Comparison of ENCODE assay signal across 17 cellular contexts in the genomic region with DNA sequence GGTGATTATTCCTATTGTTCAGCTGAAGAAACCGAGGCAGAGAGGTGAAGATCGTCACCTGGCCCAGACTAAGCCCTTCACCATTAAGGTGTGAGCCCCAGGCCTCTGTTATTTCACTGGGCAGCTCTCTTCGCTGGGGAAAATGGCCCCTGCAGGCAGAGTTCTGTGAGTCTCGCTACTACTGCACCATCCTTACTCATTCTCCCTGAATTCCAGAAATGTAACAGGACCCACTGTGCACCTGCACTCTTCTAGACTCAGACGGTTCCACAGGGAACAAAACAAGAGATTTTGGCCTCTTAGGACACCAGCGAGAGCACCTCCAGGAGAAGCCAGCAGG.
"Had no signal": no experiment of that assay in that cellular context is flagged by ENCODE, and none has a peak within 500 bp of the region (broad histone marks: within the 10 kb centered on the region; RNA-seq: fewer than 3 reads in every experiment).

No MANE protein-coding gene starts in this region.

- H3K27me3 ChIP-seq: ovary had no signal

- H3K27ac ChIP-seq: gastrocnemius medialis, ovary, sigmoid colon, spleen, thoracic aorta, upper lobe of right lung had no signal

- H3K9me3 Mint-ChIP-seq: activated CD4-positive, alpha-beta memory T cell treated with anti-CD3 and anti-CD28 coated beads for 36 hours; activated naive CD8-positive, alpha-beta T cell treated with anti-CD3 and anti-CD28 coated beads for 36 hours had no signal

- H3K4me1 Mint-ChIP-seq: activated CD8-positive, alpha-beta memory T cell treated with anti-CD3 and anti-CD28 coated beads, Interleukin-2, amount 10 ng/mL, durations not matched to agents 7 days and 5 days; activated naive CD8-positive, alpha-beta T cell treated with anti-CD3 and anti-CD28 coated beads for 36 hours had no signal

- H3K36me3 ChIP-seq: gastrocnemius medialis, heart right ventricle, ovary, sigmoid colon, spleen, thoracic aorta, upper lobe of right lung had no signal

- ATAC-seq: activated CD8-positive, alpha-beta memory T cell treated with anti-CD3 and anti-CD28 coated beads, Interleukin-2, amount 10 ng/mL, durations not matched to agents 7 days and 5 days; gastrocnemius medialis; left lobe of liver; stimulated activated memory B cell treated with anti-CD40 and anti-IgM and Interleukin-4, amounts not matched to agents 10 μg/mL and 1 μg/mL and 100 μg/mL, for 72 hours; upper lobe of right lung had no signal

- H3K36me3 Mint-ChIP-seq: activated CD4-positive, alpha-beta memory T cell treated with anti-CD3 and anti-CD28 coated beads for 36 hours; activated CD8-positive, alpha-beta memory T cell treated with anti-CD3 and anti-CD28 coated beads, Interleukin-2, amount 10 ng/mL, durations not matched to agents 7 days and 5 days; activated naive CD8-positive, alpha-beta T cell treated with anti-CD3 and anti-CD28 coated beads for 36 hours; mesothelial cell of epicardium; stimulated activated memory B cell treated with anti-CD40 and anti-IgM and Interleukin-4, amounts not matched to agents 10 μg/mL and 1 μg/mL and 100 μg/mL, for 72 hours had no signal

- H3K4me3 ChIP-seq: gastrocnemius medialis, lung, ovary, upper lobe of right lung had no signal

- DNase-seq: activated CD4-positive, alpha-beta memory T cell treated with anti-CD3 and anti-CD28 coated beads for 36 hours; activated CD4-positive, alpha-beta T cell treated with anti-CD3 and anti-CD28 coated beads for 4 hours; activated CD8-positive, alpha-beta memory T cell treated with anti-CD3 and anti-CD28 coated beads, Interleukin-2, amount 10 ng/mL, durations not matched to agents 7 days and 5 days; activated naive CD8-positive, alpha-beta T cell treated with anti-CD3 and anti-CD28 coated beads for 36 hours; amniotic stem cell; gastrocnemius medialis; heart right ventricle; ovary; sigmoid colon; spleen; stimulated activated CD4-positive, alpha-beta T cell treated with anti-CD3 and anti-CD28 coated beads, Interleukin-4, amount 100 ng/mL, for 4 hours; upper lobe of right lung had no signal

- H3K4me3 Mint-ChIP-seq: activated CD4-positive, alpha-beta memory T cell treated with anti-CD3 and anti-CD28 coated beads for 36 hours; activated CD8-positive, alpha-beta memory T cell treated with anti-CD3 and anti-CD28 coated beads, Interleukin-2, amount 10 ng/mL, durations not matched to agents 7 days and 5 days; activated naive CD8-positive, alpha-beta T cell treated with anti-CD3 and anti-CD28 coated beads for 36 hours; stimulated activated memory B cell treated with anti-CD40 and anti-IgM and Interleukin-4, amounts not matched to agents 10 μg/mL and 1 μg/mL and 100 μg/mL, for 72 hours had no signal

- H3K4me1 ChIP-seq: gastrocnemius medialis had no signal

- H3K27ac Mint-ChIP-seq: activated CD4-positive, alpha-beta memory T cell treated with anti-CD3 and anti-CD28 coated beads for 36 hours; activated CD8-positive, alpha-beta memory T cell treated with anti-CD3 and anti-CD28 coated beads, Interleukin-2, amount 10 ng/mL, durations not matched to agents 7 days and 5 days; activated naive CD8-positive, alpha-beta T cell treated with anti-CD3 and anti-CD28 coated beads for 36 hours; mesothelial cell of epicardium; stimulated activated memory B cell treated with anti-CD40 and anti-IgM and Interleukin-4, amounts not matched to agents 10 μg/mL and 1 μg/mL and 100 μg/mL, for 72 hours had no signal

- H3K9me3 ChIP-seq: gastrocnemius medialis, ovary, sigmoid colon, thoracic aorta, upper lobe of right lung had no signal
